In genomic region chr7:100611983-100612729, GRCh38 we compare ENCODE assay signal across 8 cellular contexts. TPM values are rescaled to one million over a fixed set of nuclear protein-coding genes. Genes with fewer than 3 reads are reported as not detected.
DNase-seq lines count a peak whose midpoint lies in the region; ATAC-seq and FAIRE-seq lines count a peak whose summit lies in the region.

MOSPD3 (plus strand) TSS chr7:100612540; CDS start chr7:100612792, 252 bp downstream.

- H3K27me3 ChIP-seq in muscle layer of colon (ENCODE audit: control insufficient read depth in 1 of 2, insufficient read depth in 2 of 2, low read length in 2 of 2), result no peaks in the 10 kb centered on the region

- H3K27me3 Mint-ChIP-seq in activated T-cell treated with anti-CD3 and anti-CD28 coated beads, Interleukin-2, amount 50 U/mL, for 72 hours (ENCODE audit: low read depth), result no peaks in the 10 kb centered on the region

- H3K4me1 Mint-ChIP-seq in activated T-cell treated with anti-CD3 and anti-CD28 coated beads, Interleukin-2, amount 50 U/mL, for 72 hours (ENCODE audit: low read depth), result peaks cover 19% of the 10 kb centered on the region

- peak; percentile 99 for DNase-seq in DMS79 treated with DMSO at 0.1 percent for 48 hours (lab: John Stamatoyannopoulos, UW)
- peak; percentile 99 for DNase-seq in RCC 7860 (ENCODE audit: low spot score)
- DNase-seq in activated T-cell treated with anti-CD3 and anti-CD28 coated beads, Interleukin-2, amount 50 U/mL, for 72 hours, result peak; percentile 99
- DNase-seq in stimulated activated CD8-positive, alpha-beta memory T cell treated with anti-CD3 and anti-CD28 coated beads, Interleukin-7, amount 100 ng/mL, for 24 hours (ENCODE audit: low read depth), result peak; percentile 94

- FAIRE-seq in RCC 7860 (lab: Jason Lieb, UNC), result peak; percentile 98

- H3K36me3 Mint-ChIP-seq in activated T-cell treated with anti-CD3 and anti-CD28 coated beads, Interleukin-2, amount 50 U/mL, for 72 hours (ENCODE audit: insufficient read depth in 2 of 2), result no peaks in the 10 kb centered on the region

- peak within 1 kb of the TSS; percentile 95 for H3K27ac Mint-ChIP-seq in activated T-cell treated with anti-CD3 and anti-CD28 coated beads, Interleukin-2, amount 50 U/mL, for 72 hours

- H3K4me3 Mint-ChIP-seq in activated T-cell treated with anti-CD3 and anti-CD28 coated beads, Interleukin-2, amount 50 U/mL, for 72 hours, result peak within 1 kb of the TSS; percentile 97 to 99

- H3K9me3 ChIP-seq in KOPT-K1 (ENCODE audit: insufficient read depth, low read length, poor library complexity, severe bottlenecking) (no peaks in the 10 kb centered on the region), muscle layer of colon (ENCODE audit: low read length) (no peaks in the 10 kb centered on the region)

- peak within 1 kb of the TSS; percentile 74 for H3K9ac ChIP-seq in muscle layer of colon (ENCODE audit: low read length)

- H3K9me3 Mint-ChIP-seq in activated T-cell treated with anti-CD3 and anti-CD28 coated beads, Interleukin-2, amount 50 U/mL, for 72 hours, result no peaks in the 10 kb centered on the region

- H3K36me3 ChIP-seq in KOPT-K1 (ENCODE audit: insufficient read depth, low read length), result no peaks in the 10 kb centered on the region
- peaks cover 5% of the 10 kb centered on the region for H3K36me3 ChIP-seq in muscle layer of colon (ENCODE audit: insufficient read depth, low read length)

- H3K27ac ChIP-seq in KOPT-K1 (ENCODE audit: low read depth, low read length, poor library complexity, severe bottlenecking), result peak within 1 kb of the TSS; percentile 90
- H3K27ac ChIP-seq in muscle layer of colon (ENCODE audit: low read depth, low read length), result peak within 1 kb of the TSS; percentile 99

- peaks cover 10% of the 10 kb centered on the region for H3K4me1 ChIP-seq in muscle layer of colon (ENCODE audit: insufficient read depth, low read length)

- peak within 1 kb of the TSS; percentile 74 to 77 for H3K4me3 ChIP-seq in muscle layer of colon (ENCODE audit: low read depth in 1 of 2, low read length in 2 of 2)

- ATAC-seq in GM21786 (IDR thresholded peaks at IDR 0.05; ENCODE audit: unreplicated experiment) (peak; percentile 90), esophagus mucosa (peak; percentile 97)
- ATAC-seq in activated T-cell treated with anti-CD3 and anti-CD28 coated beads, Interleukin-2, amount 50 U/mL, for 72 hours (replicated peaks in 1 of 2), result peak; percentile 92 to 93

RNA-seq across cellular contexts. Expression of gene MOSPD3, which starts in this region (rescaled TPM):
- 10 to 100 TPM; 12.6 to 13.4 TPM for total RNA-seq in activated T-cell treated with anti-CD3 and anti-CD28 coated beads, Interleukin-2, amount 50 U/mL, for 72 hours
- total RNA-seq in esophagus mucosa, result 23.2 TPM

Comparison
In these comparisons a context has a peak if more than half of its experiments do, and no peak if none do; other contexts are left out.
1. Peak in every context shown above with its lines: DNase-seq, ATAC-seq, H3K4me3 ChIP-seq and H3K27ac ChIP-seq.